Comparison of ENCODE assay signal across 20 cellular contexts in genomic region chr4:104531390-104531789, GRCh38. TPM values are rescaled to one million over a fixed set of nuclear protein-coding genes. Genes with fewer than 3 reads are reported as not detected.
DNase-seq lines count a peak whose midpoint lies in the region; ATAC-seq and TF ChIP-seq lines count a peak whose summit lies in the region.
"Had no signal": no experiment of that assay in that cellular context is flagged by ENCODE, and none has a peak within 500 bp of the region (broad histone marks: within the 10 kb centered on the region; RNA-seq: fewer than 3 reads in every experiment).

No MANE protein-coding gene starts in this region.

- H3K4me1 ChIP-seq in neural progenitor cell = no peaks in the 10 kb centered on the region
- H3K4me1 ChIP-seq: ascending aorta, colonic mucosa had no signal

- H3K9me3 ChIP-seq in neural progenitor cell (ENCODE audit: low read depth) = no peaks in the 10 kb centered on the region
- H3K9me3 ChIP-seq: ascending aorta, colonic mucosa had no signal

- H3K4me2 ChIP-seq in neural progenitor cell = no peak overlapping the region

- H3K36me3 ChIP-seq in GM06990 (ENCODE audit: control insufficient read depth, insufficient read depth, low read length) = no peaks in the 10 kb centered on the region
- H3K36me3 ChIP-seq in neural progenitor cell = no peaks in the 10 kb centered on the region
- H3K36me3 ChIP-seq: ascending aorta, colonic mucosa had no signal

- TF ChIP-seq CTCF in GM06990 (IDR thresholded peaks at IDR 0.05; ENCODE audit: insufficient read depth, low read length, poor library complexity, severe bottlenecking) (peak; percentile 11), epithelial cell of proximal tubule (conservative IDR thresholded peaks at IDR 0.05; ENCODE audit: low read depth, low read length) (peak; percentile 31), neural progenitor cell (IDR thresholded peaks at IDR 0.05) (peak; percentile 16)

- DNase-seq in GM06990 (ENCODE audit: extremely low read depth, insufficient read length) (no peak), RPMI8226 (peak; percentile 6), epithelial cell of proximal tubule (ENCODE audit: low read depth) (no peak), neural progenitor cell (ENCODE audit: low spot score) (no peak)
- DNase-seq: activated CD4-positive, alpha-beta T cell treated with anti-CD3 and anti-CD28 coated beads, Interleukin-2, amount 50 U/mL, for 4 hours; activated naive CD4-positive, alpha-beta T cell; colonic mucosa; foreskin fibroblast; H9; Kasumi-1; left ventricle myocardium superior; NCI-H2171; NCI-H774; stimulated activated CD4-positive, alpha-beta T cell treated with anti-CD3 and anti-CD28 coated beads, Interleukin-4, amount 100 ng/mL, for 4 hours had no signal

- H3K27ac ChIP-seq in neural progenitor cell = no peak overlapping the region
- H3K27ac ChIP-seq: ascending aorta, colonic mucosa had no signal

- H3K27me3 ChIP-seq in GM06990 (replicated peaks; ENCODE audit: control insufficient read depth, insufficient read depth, low read length) (no peaks in the 10 kb centered on the region), neural progenitor cell (no peaks in the 10 kb centered on the region)
- H3K27me3 ChIP-seq: ascending aorta, colonic mucosa had no signal

- H3K36me3 Mint-ChIP-seq in neural progenitor cell = no peaks in the 10 kb centered on the region

- peaks cover 3% of the 10 kb centered on the region for H3K9me3 Mint-ChIP-seq in neural progenitor cell

- H2AFZ ChIP-seq in neural progenitor cell (replicated peaks) = no peak overlapping the region

- no peaks in the 10 kb centered on the region for H3F3A ChIP-seq in neural progenitor cell (ENCODE audit: low read depth)

- H3K4me3 ChIP-seq in GM06990 (replicated peaks; ENCODE audit: low read depth, low read length) = no peak overlapping the region
- no peak overlapping the region for H3K4me3 ChIP-seq in epithelial cell of proximal tubule (ENCODE audit: low read depth, low read length)
- H3K4me3 ChIP-seq in neural progenitor cell = no peak overlapping the region
- H3K4me3 ChIP-seq: ascending aorta, colonic mucosa had no signal

- no peaks in the 10 kb centered on the region for H3K79me2 ChIP-seq in neural progenitor cell (ENCODE audit: low read depth)

- H3K27me3 Mint-ChIP-seq in neural progenitor cell (ENCODE audit: insufficient read depth, low read depth) = no peaks in the 10 kb centered on the region

- H3K4me1 Mint-ChIP-seq in neural progenitor cell = peaks cover 6% of the 10 kb centered on the region

- ATAC-seq in GM18520 (IDR thresholded peaks at IDR 0.05; ENCODE audit: unreplicated experiment) (no peak), GM19035 (IDR thresholded peaks at IDR 0.05; ENCODE audit: unreplicated experiment) (no peak), HG03045 (IDR thresholded peaks at IDR 0.05; ENCODE audit: unreplicated experiment) (no peak), GM18867 (IDR thresholded peaks at IDR 0.05; ENCODE audit: unreplicated experiment) (no peak)
- ATAC-seq: left ventricle myocardium superior had no signal

- no peak overlapping the region for H3K4me3 Mint-ChIP-seq in neural progenitor cell
- H3K4me3 Mint-ChIP-seq: H9 had no signal

- H3K9ac ChIP-seq in neural progenitor cell = no peak overlapping the region

- no peak overlapping the region for H3K27ac Mint-ChIP-seq in neural progenitor cell
- H3K27ac Mint-ChIP-seq: H9 had no signal

- H4K20me1 ChIP-seq in neural progenitor cell (ENCODE audit: low read depth) = no peaks in the 10 kb centered on the region

RNA-seq across cellular contexts. Expression of gene CXXC4, which starts 36.7 kb away (rescaled TPM):
- total RNA-seq in epithelial cell of proximal tubule (under 0.01 and 0.29 TPM in 2 replicates), neural progenitor cell (ENCODE audit: low replicate concordance) (23.6 and 40.2 TPM in 2 replicates)
- total RNA-seq: ascending aorta, RPMI7951 had no signal

Comparison
In these comparisons a context has a peak if more than half of its experiments do, and no peak if none do; other contexts are left out.
1. RNA of gene CXXC4, which starts 36.7 kb away (total RNA-seq): 23.6 to 40.2 TPM in neural progenitor cell; under 0.01 to 0.29 TPM in epithelial cell of proximal tubule; every median in the first group is over 10 times any median in the second.
2. Peak in every context shown above with its lines, with median percentiles within 50 percentile points of each other: CTCF ChIP-seq.